18 cellular contexts compared by ENCODE assay signal in the genomic region with DNA sequence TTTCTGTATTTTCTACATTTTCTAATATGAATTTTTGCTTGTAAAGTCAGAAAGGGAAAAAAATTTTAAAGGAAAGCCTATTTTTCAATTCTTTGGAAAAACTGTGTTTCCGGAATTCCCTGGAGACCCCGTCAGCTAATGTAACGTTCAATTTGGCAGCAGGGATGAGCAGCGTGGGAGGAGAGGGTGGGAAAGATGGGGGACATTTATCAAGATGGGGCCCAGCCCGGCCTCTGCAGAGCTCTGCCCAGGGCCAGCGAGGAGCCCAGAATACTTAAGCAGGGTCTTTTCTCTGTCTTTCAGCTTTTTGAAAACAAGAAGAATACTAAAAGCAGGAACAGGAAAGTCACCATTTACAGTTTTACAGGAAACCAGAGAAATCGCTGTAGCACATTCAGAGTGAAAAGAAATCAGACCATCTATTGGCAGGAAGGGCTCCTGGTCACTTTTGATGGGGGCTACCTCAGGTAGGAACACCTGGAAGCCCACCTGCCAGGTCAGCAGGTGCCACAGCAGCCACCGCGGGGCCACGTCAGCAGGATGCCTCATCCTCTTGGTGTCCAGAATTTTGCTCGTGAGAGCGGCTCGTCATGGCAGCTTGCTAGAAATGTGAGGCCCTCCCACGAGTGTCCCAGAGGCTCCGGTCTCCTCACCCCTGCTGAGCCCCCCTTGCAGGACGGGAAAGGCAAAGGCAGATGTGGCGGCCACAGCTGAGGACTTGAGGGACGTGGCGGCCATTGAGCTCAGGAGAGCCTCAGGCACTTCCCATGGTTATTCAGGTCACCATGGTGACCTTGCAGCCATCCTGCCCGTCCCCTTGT.
DNase-seq lines count a peak whose midpoint lies in the region; ATAC-seq, FAIRE-seq and TF ChIP-seq lines count a peak whose summit lies in the region.
"Had no signal": no experiment of that assay in that cellular context is flagged by ENCODE, and none has a peak within 500 bp of the region (broad histone marks: within the 10 kb centered on the region; RNA-seq: fewer than 3 reads in every experiment).

No MANE protein-coding gene starts in this region.

- CTCF ChIA-PET in GM10248 (lab: Yijun Ruan, JAX) = interaction anchor here (0.7 to 4.4 kb wide), 7 partner anchors 9 to 41 kb away, joined by 3 to 27 read pairs (median 3); no protein-coding TSS in a partner anchor

- no peak overlapping the region for H3K9ac ChIP-seq in kidney (ENCODE audit: low read length in 2 of 2)

- H3K36me3 ChIP-seq in right atrium auricular region (peaks cover 4% of the 10 kb centered on the region), kidney (ENCODE audit: control insufficient read depth in 1 of 2, insufficient read depth in 2 of 2, low read length in 2 of 2) (no peaks in the 10 kb centered on the region), vagina (peaks cover 0 to 12% of the 10 kb centered on the region in 2 donors), gastrocnemius medialis (no peaks in the 10 kb centered on the region)
- H3K36me3 ChIP-seq: breast epithelium, SJCRH30 had no signal

- DNase-seq in right atrium auricular region (ENCODE audit: low spot score) (peak; percentile 48), Right ventricle myocardium inferior (ENCODE audit: missing footprints) (no peak), kidney (peak; percentile 59), omental fat pad (ENCODE audit: low spot score) (peak; percentile 17), vagina (ENCODE audit: extremely low spot score in 2 of 2) (peak; percentile 74 to 82), inferior parietal cortex (ENCODE audit: extremely low spot score) (no peak), gastrocnemius medialis (no peak), GM10248 (ENCODE audit: extremely low spot score) (no peak)
- DNase-seq: activated naive CD8-positive, alpha-beta T cell treated with anti-CD3 and anti-CD28 coated beads for 36 hours; activated T-cell treated with anti-CD3 and anti-CD28 coated beads, Interleukin-2, amount 50 U/mL, for 72 hours; CD8-positive, alpha-beta memory T cell; NCI-H2029; SJCRH30; stimulated activated CD4-positive, alpha-beta T cell treated with anti-CD3 and anti-CD28 coated beads, Interleukin-4, amount 100 ng/mL, for 24 hours had no signal

- intact Hi-C loops in Right ventricle myocardium inferior (cut with DNase I) = no loop called here
- intact Hi-C loops in kidney (cut with DNase I) = no loop called here
- intact Hi-C loops in vagina (cut with DNase I) = no loop called here
- intact Hi-C loops in gastrocnemius medialis (cut with DNase I; ENCODE audit: low total_unique reads) = no loop called here

- no peak for TF ChIP-seq POLR2A in vagina (IDR thresholded peaks at IDR 0.05)
- no peak for TF ChIP-seq POLR2A in gastrocnemius medialis (IDR thresholded peaks at IDR 0.05)

- H3K27me3 ChIP-seq in right atrium auricular region = no peaks in the 10 kb centered on the region
- H3K27me3 ChIP-seq in vagina = no peaks in the 10 kb centered on the region
- no peaks in the 10 kb centered on the region for H3K27me3 ChIP-seq in gastrocnemius medialis
- H3K27me3 ChIP-seq: breast epithelium, dorsolateral prefrontal cortex, SJCRH30 had no signal

- ATAC-seq in Right ventricle myocardium inferior (no peak), omental fat pad (ENCODE audit: low FRiP score) (no peak), gastrocnemius medialis (no peak)
- ATAC-seq: activated T-cell treated with anti-CD3 and anti-CD28 coated beads, Interleukin-2, amount 50 U/mL, for 72 hours; esophagus mucosa had no signal

- peak overlapping the region in 1 of 2 donors; percentile 6 for H3K27ac ChIP-seq in right atrium auricular region
- no peak overlapping the region for H3K27ac ChIP-seq in kidney (ENCODE audit: low read depth in 2 of 2, low read length in 2 of 2)
- H3K27ac ChIP-seq in vagina = peak overlapping the region; percentile 74
- H3K27ac ChIP-seq in gastrocnemius medialis = no peak overlapping the region
- H3K27ac ChIP-seq: breast epithelium, dorsolateral prefrontal cortex, SJCRH30, skin epidermis had no signal

- H3K9me3 ChIP-seq in right atrium auricular region (no peaks in the 10 kb centered on the region), kidney (ENCODE audit: control insufficient read depth in 1 of 2, low read length in 2 of 2) (no peaks in the 10 kb centered on the region), vagina (no peaks in the 10 kb centered on the region), gastrocnemius medialis (no peaks in the 10 kb centered on the region)
- H3K9me3 ChIP-seq: breast epithelium, SJCRH30 had no signal

- H3K4me1 ChIP-seq in right atrium auricular region = peaks cover 0 to 13% of the 10 kb centered on the region in 2 donors
- no peaks in the 10 kb centered on the region for H3K4me1 ChIP-seq in kidney (ENCODE audit: control insufficient read depth in 1 of 2, insufficient read depth in 1 of 2, low read depth in 1 of 2, low read length in 2 of 2)
- peaks cover 35% of the 10 kb centered on the region for H3K4me1 ChIP-seq in vagina
- no peaks in the 10 kb centered on the region for H3K4me1 ChIP-seq in gastrocnemius medialis
- H3K4me1 ChIP-seq: breast epithelium had no signal

- no peak for FAIRE-seq in kidney (lab: Jason Lieb, UNC)

- no peak overlapping the region for H3K4me3 ChIP-seq in right atrium auricular region
- no peak overlapping the region for H3K4me3 ChIP-seq in kidney (ENCODE audit: low read length in 2 of 2)
- H3K4me3 ChIP-seq in vagina = no peak overlapping the region
- H3K4me3 ChIP-seq in gastrocnemius medialis = no peak overlapping the region
- H3K4me3 ChIP-seq: breast epithelium, dorsolateral prefrontal cortex, SJCRH30, skin epidermis had no signal

- in situ Hi-C loops in gastrocnemius medialis (cut with MboI; ENCODE audit: low sequenced_read_pairs in 4 of 4) = no loop called here

- POLR2A ChIA-PET in GM10248 (lab: Yijun Ruan, JAX) = no interaction called here

- TF ChIP-seq CTCF in right atrium auricular region (IDR thresholded peaks at IDR 0.05) (no peak), kidney (IDR thresholded peaks at IDR 0.05; ENCODE audit: borderline replicate concordance, extremely low read depth, insufficient read depth) (no peak), omental fat pad (IDR thresholded peaks at IDR 0.05) (no peak), vagina (IDR thresholded peaks at IDR 0.05) (no peak), gastrocnemius medialis (IDR thresholded peaks at IDR 0.05 in 4 of 5, conservative IDR thresholded peaks at IDR 0.05 in 1 of 5) (no peak), GM10248 (IDR thresholded peaks at IDR 0.05; ENCODE audit: control extremely low read depth, extremely low read depth, low read depth, missing control alignments) (no peak)

Comparison
In these comparisons a context has a peak if more than half of its experiments do, and no peak if none do; other contexts are left out.
1. DNase-seq: peak in right atrium auricular region (single experiment), kidney (single experiment), omental fat pad (single experiment) and vagina (2 of 2); none in Right ventricle myocardium inferior (single experiment), inferior parietal cortex (single experiment), gastrocnemius medialis (0 of 2) and GM10248 (single experiment).